ENCODE assay signal across 3 cellular contexts in the genomic region with DNA sequence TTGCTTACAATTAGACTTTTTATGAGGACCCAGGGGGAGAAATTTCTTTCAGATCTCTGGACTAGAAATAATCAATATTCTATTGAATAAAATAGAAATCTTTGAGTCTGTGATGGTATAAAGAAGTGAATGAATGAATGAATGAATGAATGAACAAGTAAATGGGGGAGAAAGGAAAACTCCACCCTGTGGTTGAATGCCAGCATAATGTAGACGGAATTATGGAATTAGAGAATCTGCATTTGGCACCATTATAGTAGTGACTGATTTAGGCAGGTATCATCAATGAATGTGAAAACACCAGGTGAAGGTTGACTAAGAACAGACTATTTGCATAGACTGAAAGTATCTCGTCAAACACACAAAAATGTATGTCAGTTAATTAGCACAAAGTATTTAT.
TF ChIP-seq lines count a peak whose summit lies in the region.

No MANE protein-coding gene starts in this region.

TF ChIP-seq in HepG2, 621 proteins besides CTCF, POLR2A, EP300 and RAD21:
- TF ChIP-seq ZNF24 (IDR thresholded peaks at IDR 0.05): peak; percentile 40; the same call in 1 of the 2 replicates
- TF ChIP-seq ZMYM3 (CRISPR knock-in tag; IDR thresholded peaks at IDR 0.05): no peak

TF ChIP-seq in GM12878, 131 proteins besides CTCF, POLR2A, EP300 and RAD21:
- TF ChIP-seq ZNF24 (IDR thresholded peaks at IDR 0.05): peak; percentile 87
- no peak for TF ChIP-seq ZZZ3 (IDR thresholded peaks at IDR 0.05; ENCODE audit: control insufficient read depth, insufficient read length, low read depth)
TF ChIP-seq in GM12878: peak in this region for 1.

TF ChIP-seq in K562, 482 proteins besides CTCF, POLR2A, EP300 and RAD21:
- no peak for TF ChIP-seq HNRNPUL1 (IDR thresholded peaks at IDR 0.05; ENCODE audit: low read length)
- peak; percentile 79 for TF ChIP-seq ZNF24 (IDR thresholded peaks at IDR 0.05)
